ENCODE assay signal across 10 cellular contexts in genomic region chr17:17351901-17352781, GRCh38. TPM values are rescaled to one million over a fixed set of nuclear protein-coding genes. Genes with fewer than 3 reads are reported as not detected.
DNase-seq lines count a peak whose midpoint lies in the region; ATAC-seq and TF ChIP-seq lines count a peak whose summit lies in the region.
"Had no signal": no experiment of that assay in that cellular context is flagged by ENCODE, and none has a peak within 500 bp of the region (broad histone marks: within the 10 kb centered on the region; RNA-seq: fewer than 3 reads in every experiment).

No MANE protein-coding gene starts in this region.

- H3K27ac ChIP-seq in right cardiac atrium (ENCODE audit: low read length) = peak overlapping the region; percentile 38
- H3K27ac ChIP-seq in stomach = no peak overlapping the region
- H3K27ac ChIP-seq: gastroesophageal sphincter had no signal

- WGBS in right cardiac atrium = 39% methylated on average over 35 of the region's 35 CpGs
- 42 to 67% (median 60%) methylated on average over 23 to 35 of the region's 35 CpGs for WGBS in stomach, 5 donors

- ATAC-seq in right cardiac atrium (peak; percentile 56 to 77), GM21360 (IDR thresholded peaks at IDR 0.05; ENCODE audit: unreplicated experiment) (no peak), GM18519 (IDR thresholded peaks at IDR 0.05; ENCODE audit: low FRiP score, unreplicated experiment) (no peak)
- ATAC-seq: gastroesophageal sphincter had no signal

- H3K4me1 ChIP-seq in right cardiac atrium (ENCODE audit: control insufficient read depth, insufficient read depth, low read length) (no peaks in the 10 kb centered on the region), stomach (peaks cover 0 to 13% (median 6%) of the 10 kb centered on the region in 4 donors)

- no peaks in the 10 kb centered on the region for H3K9me3 ChIP-seq in right cardiac atrium (ENCODE audit: control insufficient read depth, low read length)
- H3K9me3 ChIP-seq in stomach = no peaks in the 10 kb centered on the region
- H3K9me3 ChIP-seq: gastroesophageal sphincter had no signal

- H3K4me3 ChIP-seq in right cardiac atrium (ENCODE audit: low read length) = no peak overlapping the region
- H3K4me3 ChIP-seq in stomach = no peak overlapping the region
- H3K4me3 ChIP-seq: gastroesophageal sphincter had no signal

- intact Hi-C loops in right cardiac atrium (cut with DNase I) (loop anchor here in 1 of 4 donors (10.0 kb wide), 2 partner anchors 143 to 223 kb away; partner anchors contain the start of gene RASD1), stomach (cut with DNase I; ENCODE audit: low total_unique reads) (loop anchor here (10.0 kb wide), 1 partner anchor 143 kb away; the partner anchor contains the start of gene RASD1)

- H3K36me3 ChIP-seq in stomach = no peaks in the 10 kb centered on the region

- peak; percentile 47 for DNase-seq in activated effector memory CD4-positive, alpha-beta T cell treated with anti-CD3 and anti-CD28 coated beads, Interleukin-2, amount 50 U/mL, for 16 hours
- no peak for DNase-seq in activated effector memory CD4-positive, alpha-beta T cell treated with Interleukin-2 at 50 U/mL for 16 hours
- DNase-seq in amniotic epithelial cell (ENCODE audit: low read depth) (peak; percentile 27), right cardiac atrium (peak; percentile 80 to 89 (median 80)), stomach (peak; percentile 16), HuH-7.5 (ENCODE audit: low spot score) (no peak)
- DNase-seq: NCI-H345 had no signal

- H3K27me3 ChIP-seq in right cardiac atrium (ENCODE audit: control insufficient read depth, insufficient read depth) (no peaks in the 10 kb centered on the region), stomach (peaks cover 0 to 24% (median 0%) of the 10 kb centered on the region in 3 donors)

- no peak for TF ChIP-seq POLR2A in stomach (IDR thresholded peaks at IDR 0.05)

- TF ChIP-seq CTCF in stomach (IDR thresholded peaks at IDR 0.05) = no peak

- no peak for TF ChIP-seq EP300 in stomach (IDR thresholded peaks at IDR 0.05)

RNA-seq across cellular contexts. Expression of gene NT5M, which starts 49.0 kb away (rescaled TPM):
- 1 to 10 TPM; 3.4 to 6.1 (median 5.2) TPM for total RNA-seq in right cardiac atrium
- 6.3 TPM for polyA plus RNA-seq in right cardiac atrium
- total RNA-seq in stomach = 1 to 10 TPM in 2 of 5 donors, under 1 TPM in 1, not detected in 2; 0.72 to 6.6 (median 2.2) TPM
- polyA plus RNA-seq in stomach = 1 to 10 TPM; 1.5 to 4.4 (median 3.3) TPM

Comparison
In these comparisons a context has a peak if more than half of its experiments do, and no peak if none do; other contexts are left out.
1. DNase-seq: peak in activated effector memory CD4-positive, alpha-beta T cell treated with anti-CD3 and anti-CD28 coated beads, Interleukin-2, amount 50 U/mL, for 16 hours (single experiment), amniotic epithelial cell (single experiment), right cardiac atrium (3 of 3) and stomach (single experiment); none in activated effector memory CD4-positive, alpha-beta T cell treated with Interleukin-2 at 50 U/mL for 16 hours (single experiment) and HuH-7.5 (single experiment).
2. ATAC-seq: peak in right cardiac atrium (2 of 2); none in GM21360 (single experiment) and GM18519 (single experiment).